9 cellular contexts compared by ENCODE assay signal in genomic region chr9:134365791-134366222, GRCh38. TPM values are rescaled to one million over a fixed set of nuclear protein-coding genes. Genes with fewer than 3 reads are reported as not detected.
DNase-seq lines count a peak whose midpoint lies in the region; ATAC-seq and TF ChIP-seq lines count a peak whose summit lies in the region.
"Had no signal": no experiment of that assay in that cellular context is flagged by ENCODE, and none has a peak within 500 bp of the region (broad histone marks: within the 10 kb centered on the region; RNA-seq: fewer than 3 reads in every experiment).

No MANE protein-coding gene starts in this region.

- intact Hi-C loops in left cardiac atrium (cut with DNase I) (no loop called here), OCI-LY7 (cut with micrococcal nuclease; ENCODE audit: unreplicated experiment) (no loop called here), Calu3 (cut with micrococcal nuclease; ENCODE audit: unreplicated experiment) (no loop called here)

- no peaks in the 10 kb centered on the region for H4K20me1 ChIP-seq in OCI-LY7 (ENCODE audit: insufficient read depth, low read length)

- peak; percentile 3 for DNase-seq in HFFc6
- DNase-seq in T-helper 17 cell, result no peak
- peak; percentile 65 for DNase-seq in left cardiac atrium
- DNase-seq in cortex of kidney (lab: John Stamatoyannopoulos, UW), result no peak
- no peak for DNase-seq in OCI-LY7 (ENCODE audit: low spot score)
- no peak for DNase-seq in Calu3
- DNase-seq in epidermal melanocyte (ENCODE audit: insufficient read length, low spot score), result no peak
- DNase-seq: activated CD4-positive, alpha-beta T cell treated with anti-CD3 and anti-CD28 coated beads, Interleukin-2, amount 50 U/mL, for 4 hours had no signal

- ATAC-seq in T-helper 17 cell, result peak; percentile 29
- ATAC-seq in left cardiac atrium, result peak; percentile 38 to 54

- TF ChIP-seq CTCF in HFFc6 (IDR thresholded peaks at IDR 0.05) (peak; percentile 26), OCI-LY7 (conservative IDR thresholded peaks at IDR 0.05; ENCODE audit: low read length) (no peak), Calu3 (IDR thresholded peaks at IDR 0.05; ENCODE audit: unreplicated experiment) (no peak)

- H3K9me3 ChIP-seq in T-helper 17 cell (ENCODE audit: control insufficient read depth, low read length, poor library complexity, severe bottlenecking) (no peaks in the 10 kb centered on the region), subcutaneous abdominal adipose tissue (ENCODE audit: control insufficient read depth in 5 of 5, low read length in 5 of 5) (no peaks in the 10 kb centered on the region), OCI-LY7 (ENCODE audit: low read length) (no peaks in the 10 kb centered on the region)

- H3K27me3 ChIP-seq in subcutaneous abdominal adipose tissue (ENCODE audit: control insufficient read depth in 5 of 5, insufficient read depth in 4 of 5, low read length in 5 of 5), result no peaks in the 10 kb centered on the region

- H3K27me3 Mint-ChIP-seq in HFFc6 (ENCODE audit: insufficient read depth) (peaks cover 2% of the 10 kb centered on the region; the same call in 1 of the 2 replicates), T-helper 17 cell (no peaks in the 10 kb centered on the region), Calu3 (ENCODE audit: unreplicated experiment) (no peaks in the 10 kb centered on the region)

- H3K36me3 ChIP-seq in subcutaneous abdominal adipose tissue (ENCODE audit: control insufficient read depth in 5 of 5, insufficient read depth in 5 of 5, low read length in 5 of 5), result no peaks in the 10 kb centered on the region
- H3K36me3 ChIP-seq in OCI-LY7 (ENCODE audit: insufficient read depth, low read length), result no peaks in the 10 kb centered on the region

- CTCF ChIA-PET in OCI-LY7 (lab: Charles Lee; ENCODE audit: unreplicated experiment), result no interaction called here
- CTCF ChIA-PET in Calu3 (lab: Charles Lee), result interaction anchor here (0.6 to 1.0 kb wide), 2 partner anchors 13 to 74 kb away, joined by 3 to 4 read pairs; no protein-coding TSS in a partner anchor

- H2AFZ ChIP-seq in OCI-LY7 (ENCODE audit: low read length), result no peak overlapping the region

- H3K4me1 ChIP-seq in subcutaneous abdominal adipose tissue (ENCODE audit: control insufficient read depth in 5 of 5, insufficient read depth in 5 of 5, low read length in 5 of 5), result peaks cover 10 to 96% (median 87%) of the 10 kb centered on the region in 5 donors
- no peaks in the 10 kb centered on the region for H3K4me1 ChIP-seq in OCI-LY7 (ENCODE audit: insufficient read depth, low read length, poor library complexity, severe bottlenecking)

- BruUV-seq in OCI-LY7 (replicated peaks; lab: Mats Ljungman, UMichigan), result no TSS peak
- no TSS peak for BruUV-seq in Calu3 (replicated peaks; lab: Mats Ljungman, UMichigan)

- no peak overlapping the region for H3K4me2 ChIP-seq in OCI-LY7 (ENCODE audit: low read length)

- H3K9me3 Mint-ChIP-seq in HFFc6 (no peaks in the 10 kb centered on the region), Calu3 (ENCODE audit: low read depth, unreplicated experiment) (no peaks in the 10 kb centered on the region)

- H3K36me3 Mint-ChIP-seq in HFFc6 (ENCODE audit: low read depth) (no peaks in the 10 kb centered on the region), T-helper 17 cell (ENCODE audit: low read depth) (peaks cover 3% of the 10 kb centered on the region), Calu3 (ENCODE audit: insufficient read depth, unreplicated experiment) (no peaks in the 10 kb centered on the region)

- H3K27ac Mint-ChIP-seq in HFFc6 (peak overlapping the region; percentile 90), T-helper 17 cell (peak overlapping the region; percentile 83), Calu3 (ENCODE audit: unreplicated experiment) (no peak overlapping the region)

- no peaks in the 10 kb centered on the region for H3K79me2 ChIP-seq in OCI-LY7 (ENCODE audit: insufficient read depth, low read depth, low read length)

- H3K4me3 Mint-ChIP-seq in HFFc6 (no peak overlapping the region), T-helper 17 cell (no peak overlapping the region), Calu3 (ENCODE audit: low read depth, unreplicated experiment) (no peak overlapping the region)

- H3K4me3 ChIP-seq in subcutaneous abdominal adipose tissue (ENCODE audit: low read depth in 1 of 5, low read length in 5 of 5) (peak overlapping the region in 2 of 5 donors; percentile 17 to 34), OCI-LY7 (ENCODE audit: low read depth, low read length, poor library complexity, severe bottlenecking) (no peak overlapping the region)

- H3K9ac ChIP-seq in subcutaneous abdominal adipose tissue (ENCODE audit: low read length in 5 of 5), result peak overlapping the region in 3 of 5 donors; percentile 11 to 35 (median 25)

- H3K9me2 ChIP-seq in OCI-LY7 (ENCODE audit: insufficient read depth, low read length), result no peaks in the 10 kb centered on the region

- POLR2A ChIA-PET in OCI-LY7 (lab: Charles Lee), result no interaction called here

- H3K27ac ChIP-seq in subcutaneous abdominal adipose tissue (ENCODE audit: low read depth, low read length) (peak overlapping the region; percentile 67), OCI-LY7 (ENCODE audit: low read depth, low read length, poor library complexity, severe bottlenecking) (no peak overlapping the region)

- peaks cover 21% of the 10 kb centered on the region for H3K4me1 Mint-ChIP-seq in HFFc6 (ENCODE audit: low read depth)
- H3K4me1 Mint-ChIP-seq in T-helper 17 cell, result peaks cover 12% of the 10 kb centered on the region
- H3K4me1 Mint-ChIP-seq in Calu3 (ENCODE audit: low read depth, unreplicated experiment), result peaks cover 8% of the 10 kb centered on the region

RNA-seq across cellular contexts. Expression of gene RXRA, which starts 39.6 kb away (rescaled TPM):
- 10 to 100 TPM; 23.2 to 31.9 (median 28.0) TPM for total RNA-seq in HFFc6 (2021; fragmentation: NEBNext Ultra II Directional; extraction: Animal tissue kit (Norgen Biotek cat#: 25700))
- 10 to 100 TPM in 1 of 2 donors, 1 to 10 TPM in 1; 7.5 to 10.6 TPM for total RNA-seq in T-helper 17 cell
- 10 to 100 TPM; 41.6 to 67.7 TPM for total RNA-seq in left cardiac atrium
- 0.05 and 0.25 TPM in 2 replicates for total RNA-seq in OCI-LY7 (2014; rRNA removed; shearing (Covaris generic))
- total RNA-seq in OCI-LY7 (2022), result 0.40 and 0.44 TPM in 2 replicates
- 15.0 and 20.4 TPM in 2 replicates for total RNA-seq in Calu3 (2022)

Comparison
In these comparisons a context has a peak if more than half of its experiments do, and no peak if none do; other contexts are left out.
1. DNase-seq: peak in HFFc6 (single experiment) and left cardiac atrium (single experiment); none in T-helper 17 cell (0 of 3), cortex of kidney (single experiment), OCI-LY7 (single experiment), Calu3 (single experiment) and epidermal melanocyte (single experiment).
2. RNA of gene RXRA, which starts 39.6 kb away (total RNA-seq): 41.6 to 67.7 TPM in left cardiac atrium, 23.2 to 31.9 TPM in HFFc6, 15.0 to 20.4 TPM in Calu3 and 7.5 to 10.6 TPM in T-helper 17 cell; 0.05 to 0.44 TPM in OCI-LY7; every median in the first group is over 4 times any median in the second.